16 cellular contexts compared by ENCODE assay signal in genomic region chrX:40773809-40774208, GRCh38. TPM values are rescaled to one million over a fixed set of nuclear protein-coding genes. Genes with fewer than 3 reads are reported as not detected.
DNase-seq lines count a peak whose midpoint lies in the region; ATAC-seq lines count a peak whose summit lies in the region.
"Had no signal": no experiment of that assay in that cellular context is flagged by ENCODE, and none has a peak within 500 bp of the region (broad histone marks: within the 10 kb centered on the region; RNA-seq: fewer than 3 reads in every experiment).

No MANE protein-coding gene starts in this region.

- DNase-seq in AG20443 (ENCODE audit: low spot score) (peak; percentile 33), NCI-H69 (lab: John Stamatoyannopoulos, UW) (peak; percentile 41), dermis blood vessel endothelial cell (peak; percentile 71), lung microvascular endothelial cell (ENCODE audit: low read depth in 2 of 2) (peak; percentile 84 to 87), NCI-H1436 treated with DMSO at 0.1 percent for 48 hours (lab: John Stamatoyannopoulos, UW) (no peak)
- DNase-seq: activated B cell treated with CpG ODN at 0.5 μM for 24 hours; AML-193; H7; heart right ventricle; NCI-H187; ovary; stimulated activated CD4-positive, alpha-beta T cell treated with anti-CD3 and anti-CD28 coated beads, Interleukin-2, amount 100 ng/mL, for 24 hours had no signal

- no peak for ATAC-seq in HG03342 (IDR thresholded peaks at IDR 0.05; ENCODE audit: unreplicated experiment)
- ATAC-seq in HG03045 (IDR thresholded peaks at IDR 0.05; ENCODE audit: unreplicated experiment): no peak
- ATAC-seq in GM18873 (IDR thresholded peaks at IDR 0.05; ENCODE audit: low FRiP score, unreplicated experiment): no peak
- ATAC-seq: heart right ventricle; stimulated activated effector memory CD8-positive, alpha-beta T cell treated with anti-CD3 and anti-CD28 coated beads, Interleukin-12 subunit alpha, Interleukin-12 subunit beta, amount 100 ng/mL, for 72 hours had no signal

RNA-seq across cellular contexts. Expression of gene MED14, which starts 38.5 kb away (rescaled TPM):
- total RNA-seq in dermis blood vessel endothelial cell (26.7 and 37.2 TPM in 2 replicates), lung microvascular endothelial cell (13.3 and 14.1 TPM in 2 replicates)
